ENCODE assay signal across 18 cellular contexts in the genomic region with DNA sequence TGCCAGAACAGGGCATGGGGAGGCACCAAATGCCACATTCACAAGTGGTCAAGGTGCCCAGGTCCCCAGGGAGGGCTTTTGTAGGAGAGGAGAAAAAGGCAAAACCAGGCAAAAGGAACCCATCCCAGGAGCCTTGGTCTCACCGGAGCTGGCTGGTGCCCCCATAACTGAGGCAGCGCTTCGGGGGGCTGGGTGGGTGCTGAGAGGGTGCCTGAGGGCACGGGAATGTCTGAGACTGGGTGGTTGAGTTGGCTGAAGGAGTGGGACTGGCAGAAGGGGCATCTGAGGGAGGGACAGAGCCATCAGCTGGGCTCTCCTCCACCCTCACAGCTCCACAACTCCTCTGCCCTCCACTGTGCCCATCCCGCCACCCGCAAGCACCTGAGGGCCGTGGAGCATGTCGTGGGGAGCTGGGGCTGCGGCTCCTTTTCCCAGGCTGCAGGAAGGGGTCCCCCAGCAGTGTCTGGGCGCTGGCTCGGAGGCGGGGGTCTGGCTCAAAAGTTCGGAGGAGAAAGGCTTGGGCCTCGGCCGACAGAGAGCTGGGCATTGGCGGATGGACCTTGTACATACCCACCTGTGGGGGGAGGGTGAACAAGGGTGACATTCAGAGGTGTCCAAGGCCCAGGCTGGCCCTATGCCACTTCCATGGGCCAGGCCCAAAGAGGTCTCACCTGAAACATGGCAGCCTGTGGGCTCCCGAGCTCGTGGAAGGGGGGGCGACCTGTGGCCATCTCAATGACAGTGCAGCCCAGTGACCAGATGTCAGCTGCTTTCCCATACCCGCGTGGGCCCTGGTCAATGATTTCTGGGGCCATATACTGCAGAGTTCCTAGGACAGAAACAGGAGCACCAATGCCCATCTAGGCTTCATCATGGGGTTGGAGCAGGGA. TPM values are rescaled to one million over a fixed set of nuclear protein-coding genes. Genes with fewer than 3 reads are reported as not detected.
DNase-seq lines count a peak whose midpoint lies in the region; ATAC-seq and TF ChIP-seq lines count a peak whose summit lies in the region.
"Had no signal": no experiment of that assay in that cellular context is flagged by ENCODE, and none has a peak within 500 bp of the region (broad histone marks: within the 10 kb centered on the region; RNA-seq: fewer than 3 reads in every experiment).

No MANE protein-coding gene starts in this region.

- no peaks in the 10 kb centered on the region for H3K27me3 ChIP-seq in Karpas-422 (ENCODE audit: low read length)
- H3K27me3 ChIP-seq in neutrophil, result peaks cover 36% of the 10 kb centered on the region
- H3K27me3 ChIP-seq: gastroesophageal sphincter had no signal

- no peaks in the 10 kb centered on the region for H3K36me3 ChIP-seq in Karpas-422 (ENCODE audit: insufficient read depth, low read length)
- H3K36me3 ChIP-seq in neutrophil, result peaks cover 15% of the 10 kb centered on the region

- no peaks in the 10 kb centered on the region for H4K20me1 ChIP-seq in Karpas-422 (ENCODE audit: insufficient read depth, low read depth, low read length)

- intact Hi-C loops in activated T-helper 2 cell treated with anti-CD3 and anti-CD28 coated beads, Interferon-gamma antibody, Interleukin-2, Interleukin-4, amounts not matched to agents 10 μg/mL and 5 μg/mL and 100 μg/mL, durations not matched to agents 14 hours and 24 hours and 36 hours (cut with micrococcal nuclease), result no loop called here

- peaks cover 2% of the 10 kb centered on the region for H3K27me3 Mint-ChIP-seq in activated T-cell treated with anti-CD3 and anti-CD28 coated beads, Interleukin-2, amount 50 U/mL, for 4 hours (ENCODE audit: low read depth)
- H3K27me3 Mint-ChIP-seq in activated T-cell treated with anti-CD3 and anti-CD28 coated beads, Interleukin-2, amount 50 U/mL, for 24 hours, result no peaks in the 10 kb centered on the region
- H3K27me3 Mint-ChIP-seq in activated naive CD8-positive, alpha-beta T cell treated with anti-CD3 and anti-CD28 coated beads, Interleukin-2, amount 50 U/mL, for 24 hours, result peaks cover 6% of the 10 kb centered on the region
- H3K27me3 Mint-ChIP-seq in activated T-helper 2 cell treated with anti-CD3 and anti-CD28 coated beads, Interferon-gamma antibody, Interleukin-2, Interleukin-4, amounts not matched to agents 10 μg/mL and 5 μg/mL and 100 μg/mL, durations not matched to agents 14 hours and 24 hours and 36 hours (ENCODE audit: low read depth), result no peaks in the 10 kb centered on the region

- H3K4me1 ChIP-seq in Karpas-422 (ENCODE audit: low read length) (peaks cover 13% of the 10 kb centered on the region), neutrophil (ENCODE audit: control insufficient read depth in 1 of 2, insufficient read depth in 1 of 2, low read depth in 1 of 2, low read length in 1 of 2) (peaks cover 29 to 40% of the 10 kb centered on the region in 2 experiments)
- H3K4me1 ChIP-seq: A549, prostate gland had no signal

- TF ChIP-seq CTCF in neutrophil (IDR thresholded peaks at IDR 0.05), result no peak

- no peaks in the 10 kb centered on the region for H3K9me3 Mint-ChIP-seq in activated T-cell treated with anti-CD3 and anti-CD28 coated beads, Interleukin-2, amount 50 U/mL, for 4 hours
- H3K9me3 Mint-ChIP-seq in activated T-cell treated with anti-CD3 and anti-CD28 coated beads, Interleukin-2, amount 50 U/mL, for 24 hours, result no peaks in the 10 kb centered on the region
- H3K9me3 Mint-ChIP-seq in activated naive CD8-positive, alpha-beta T cell treated with anti-CD3 and anti-CD28 coated beads, Interleukin-2, amount 50 U/mL, for 24 hours, result no peaks in the 10 kb centered on the region
- no peaks in the 10 kb centered on the region for H3K9me3 Mint-ChIP-seq in activated T-helper 2 cell treated with anti-CD3 and anti-CD28 coated beads, Interferon-gamma antibody, Interleukin-2, Interleukin-4, amounts not matched to agents 10 μg/mL and 5 μg/mL and 100 μg/mL, durations not matched to agents 14 hours and 24 hours and 36 hours
- H3K9me3 Mint-ChIP-seq: T-helper 1 cell treated with Interleukin-12 subunit alpha and Interleukin-12 subunit beta and Interleukin-4 antibody, amounts not matched to agents 30 μg/mL and 1 μg/mL, for 36 hours had no signal

- no peaks in the 10 kb centered on the region for H3K79me2 ChIP-seq in Karpas-422 (ENCODE audit: low read length)

- ATAC-seq in activated T-cell treated with anti-CD3 and anti-CD28 coated beads, Interleukin-2, amount 50 U/mL, for 4 hours, result no peak
- ATAC-seq in activated naive CD8-positive, alpha-beta T cell treated with anti-CD3 and anti-CD28 coated beads, Interleukin-2, amount 50 U/mL, for 24 hours, result no peak
- no peak for ATAC-seq in HG02973 (IDR thresholded peaks at IDR 0.05; ENCODE audit: unreplicated experiment)

- H3K4me1 Mint-ChIP-seq in activated T-cell treated with anti-CD3 and anti-CD28 coated beads, Interleukin-2, amount 50 U/mL, for 4 hours (ENCODE audit: low read depth), result peaks cover 43% of the 10 kb centered on the region
- peaks cover 40% of the 10 kb centered on the region for H3K4me1 Mint-ChIP-seq in activated T-cell treated with anti-CD3 and anti-CD28 coated beads, Interleukin-2, amount 50 U/mL, for 24 hours (ENCODE audit: low read depth)
- H3K4me1 Mint-ChIP-seq in activated naive CD8-positive, alpha-beta T cell treated with anti-CD3 and anti-CD28 coated beads, Interleukin-2, amount 50 U/mL, for 24 hours, result peaks cover 46% of the 10 kb centered on the region
- H3K4me1 Mint-ChIP-seq in activated T-helper 2 cell treated with anti-CD3 and anti-CD28 coated beads, Interferon-gamma antibody, Interleukin-2, Interleukin-4, amounts not matched to agents 10 μg/mL and 5 μg/mL and 100 μg/mL, durations not matched to agents 14 hours and 24 hours and 36 hours (ENCODE audit: low read depth), result peaks cover 27% of the 10 kb centered on the region

- H3K9me3 ChIP-seq in Karpas-422 (ENCODE audit: low read length), result no peaks in the 10 kb centered on the region
- no peaks in the 10 kb centered on the region for H3K9me3 ChIP-seq in neutrophil
- H3K9me3 ChIP-seq: A549, gastroesophageal sphincter, prostate gland had no signal

- no peak overlapping the region for H2AFZ ChIP-seq in Karpas-422 (ENCODE audit: low read length)

- no peak overlapping the region for H3K4me3 ChIP-seq in Karpas-422 (ENCODE audit: low read length)
- peak overlapping the region in 1 of 2 experiments; percentile 70 for H3K4me3 ChIP-seq in neutrophil (ENCODE audit: low read depth in 1 of 2, low read length in 1 of 2)
- H3K4me3 ChIP-seq: A549 had no signal

- no peak overlapping the region for H3K27ac ChIP-seq in Karpas-422 (ENCODE audit: low read length)
- peak overlapping the region; percentile 73 for H3K27ac ChIP-seq in neutrophil
- H3K27ac ChIP-seq: A549, C4-2B, VCaP had no signal

- peak overlapping the region; percentile 64 for H3K4me2 ChIP-seq in Karpas-422 (ENCODE audit: low read depth, low read length, poor library complexity, severe bottlenecking)
- H3K4me2 ChIP-seq: A549 had no signal

- no peaks in the 10 kb centered on the region for H3K9me2 ChIP-seq in Karpas-422 (replicated peaks; ENCODE audit: insufficient read depth, low read length)

- H3K9ac ChIP-seq in Karpas-422 (ENCODE audit: low read length), result no peak overlapping the region

- no peaks in the 10 kb centered on the region for H3K36me3 Mint-ChIP-seq in activated T-cell treated with anti-CD3 and anti-CD28 coated beads, Interleukin-2, amount 50 U/mL, for 4 hours (ENCODE audit: insufficient read depth)
- H3K36me3 Mint-ChIP-seq in activated T-cell treated with anti-CD3 and anti-CD28 coated beads, Interleukin-2, amount 50 U/mL, for 24 hours (ENCODE audit: low read depth), result no peaks in the 10 kb centered on the region
- H3K36me3 Mint-ChIP-seq in activated naive CD8-positive, alpha-beta T cell treated with anti-CD3 and anti-CD28 coated beads, Interleukin-2, amount 50 U/mL, for 24 hours (ENCODE audit: low read depth), result no peaks in the 10 kb centered on the region
- H3K36me3 Mint-ChIP-seq in activated T-helper 2 cell treated with anti-CD3 and anti-CD28 coated beads, Interferon-gamma antibody, Interleukin-2, Interleukin-4, amounts not matched to agents 10 μg/mL and 5 μg/mL and 100 μg/mL, durations not matched to agents 14 hours and 24 hours and 36 hours (ENCODE audit: low read depth), result peaks cover 15% of the 10 kb centered on the region

- no peak overlapping the region for H3K27ac Mint-ChIP-seq in activated T-cell treated with anti-CD3 and anti-CD28 coated beads, Interleukin-2, amount 50 U/mL, for 24 hours
- no peak overlapping the region for H3K27ac Mint-ChIP-seq in activated naive CD8-positive, alpha-beta T cell treated with anti-CD3 and anti-CD28 coated beads, Interleukin-2, amount 50 U/mL, for 24 hours
- H3K27ac Mint-ChIP-seq in activated T-helper 2 cell treated with anti-CD3 and anti-CD28 coated beads, Interferon-gamma antibody, Interleukin-2, Interleukin-4, amounts not matched to agents 10 μg/mL and 5 μg/mL and 100 μg/mL, durations not matched to agents 14 hours and 24 hours and 36 hours, result no peak overlapping the region

- no peak for DNase-seq in activated T-cell treated with anti-CD3 and anti-CD28 coated beads, Interleukin-2, amount 50 U/mL, for 4 hours
- DNase-seq in activated T-cell treated with anti-CD3 and anti-CD28 coated beads, Interleukin-2, amount 50 U/mL, for 24 hours, result no peak
- DNase-seq in Karpas-422 (no peak), NCI-H524 treated with DMSO at 0.1 percent for 48 hours (lab: John Stamatoyannopoulos, UW) (no peak)
- no peak for DNase-seq in activated naive CD8-positive, alpha-beta T cell treated with anti-CD3 and anti-CD28 coated beads, Interleukin-2, amount 50 U/mL, for 24 hours
- no peak for DNase-seq in activated T-helper 2 cell treated with anti-CD3 and anti-CD28 coated beads, Interferon-gamma antibody, Interleukin-2, Interleukin-4, amounts not matched to agents 10 μg/mL and 5 μg/mL and 100 μg/mL, durations not matched to agents 14 hours and 24 hours and 36 hours (ENCODE audit: low spot score)
- DNase-seq: NCI-H2081 treated with DMSO at 0.1 percent for 48 hours had no signal

- H3K4me3 Mint-ChIP-seq in activated T-cell treated with anti-CD3 and anti-CD28 coated beads, Interleukin-2, amount 50 U/mL, for 4 hours, result peak overlapping the region; percentile 69
- no peak overlapping the region for H3K4me3 Mint-ChIP-seq in activated T-cell treated with anti-CD3 and anti-CD28 coated beads, Interleukin-2, amount 50 U/mL, for 24 hours
- H3K4me3 Mint-ChIP-seq in activated naive CD8-positive, alpha-beta T cell treated with anti-CD3 and anti-CD28 coated beads, Interleukin-2, amount 50 U/mL, for 24 hours, result peak overlapping the region; percentile 67
- no peak overlapping the region for H3K4me3 Mint-ChIP-seq in activated T-helper 2 cell treated with anti-CD3 and anti-CD28 coated beads, Interferon-gamma antibody, Interleukin-2, Interleukin-4, amounts not matched to agents 10 μg/mL and 5 μg/mL and 100 μg/mL, durations not matched to agents 14 hours and 24 hours and 36 hours (ENCODE audit: low read depth)

RNA-seq across cellular contexts. Expression of a gene that starts 8.5 kb away (rescaled TPM):
- 1 to 10 TPM; 3.1 to 4.8 (median 3.5) TPM for total RNA-seq in activated T-cell treated with anti-CD3 and anti-CD28 coated beads, Interleukin-2, amount 50 U/mL, for 4 hours
- total RNA-seq in Karpas-422 (2014; rRNA removed; shearing (Covaris generic); ENCODE audit: low replicate concordance), result 3.0 and 5.2 TPM in 2 replicates
- total RNA-seq in activated T-helper 2 cell treated with anti-CD3 and anti-CD28 coated beads, Interferon-gamma antibody, Interleukin-2, Interleukin-4, amounts not matched to agents 10 μg/mL and 5 μg/mL and 100 μg/mL, durations not matched to agents 14 hours and 24 hours and 36 hours, result 15.8 and 22.0 TPM in 2 replicates

RNA-seq across cellular contexts. Expression of a gene that starts 16.3 kb away (rescaled TPM):
- under 1 TPM in 2 of 3 donors, not detected in 1; 0.33 to 0.34 TPM for total RNA-seq in activated T-cell treated with anti-CD3 and anti-CD28 coated beads, Interleukin-2, amount 50 U/mL, for 4 hours
- not detected in 2 replicates for total RNA-seq in Karpas-422 (2014; rRNA removed; shearing (Covaris generic); ENCODE audit: low replicate concordance)
- total RNA-seq in activated T-helper 2 cell treated with anti-CD3 and anti-CD28 coated beads, Interferon-gamma antibody, Interleukin-2, Interleukin-4, amounts not matched to agents 10 μg/mL and 5 μg/mL and 100 μg/mL, durations not matched to agents 14 hours and 24 hours and 36 hours, result not detected in 2 replicates
- total RNA-seq: activated CD8-positive, alpha-beta memory T cell treated with anti-CD3 and anti-CD28 coated beads for 36 hours had no signal

RNA-seq across cellular contexts. Expression of a gene that starts 16.5 kb away (rescaled TPM):
- total RNA-seq in activated T-cell treated with anti-CD3 and anti-CD28 coated beads, Interleukin-2, amount 50 U/mL, for 4 hours, result 1 to 10 TPM; 5.9 to 6.8 (median 6.3) TPM
- total RNA-seq in Karpas-422 (2014; rRNA removed; shearing (Covaris generic); ENCODE audit: low replicate concordance), result 35.6 and 119 TPM in 2 replicates
- 20.0 and 25.7 TPM in 2 replicates for total RNA-seq in activated T-helper 2 cell treated with anti-CD3 and anti-CD28 coated beads, Interferon-gamma antibody, Interleukin-2, Interleukin-4, amounts not matched to agents 10 μg/mL and 5 μg/mL and 100 μg/mL, durations not matched to agents 14 hours and 24 hours and 36 hours

RNA-seq across cellular contexts. Expression of a gene that starts 24.9 kb away (rescaled TPM):
- total RNA-seq in activated T-cell treated with anti-CD3 and anti-CD28 coated beads, Interleukin-2, amount 50 U/mL, for 4 hours, result not detected
- total RNA-seq in Karpas-422 (2014; rRNA removed; shearing (Covaris generic); ENCODE audit: low replicate concordance), result 0.22 TPM in 1 of 2 replicates, not detected in the other
- not detected in 2 replicates for total RNA-seq in activated T-helper 2 cell treated with anti-CD3 and anti-CD28 coated beads, Interferon-gamma antibody, Interleukin-2, Interleukin-4, amounts not matched to agents 10 μg/mL and 5 μg/mL and 100 μg/mL, durations not matched to agents 14 hours and 24 hours and 36 hours
- total RNA-seq: activated CD8-positive, alpha-beta memory T cell treated with anti-CD3 and anti-CD28 coated beads for 36 hours; gastroesophageal sphincter; left cardiac atrium; subcutaneous adipose tissue had no signal

RNA-seq across cellular contexts. Expression of a gene that starts 34.1 kb away (rescaled TPM):
- 1 to 10 TPM; 2.7 to 4.9 (median 3.4) TPM for total RNA-seq in activated T-cell treated with anti-CD3 and anti-CD28 coated beads, Interleukin-2, amount 50 U/mL, for 4 hours
- 3.6 and 3.7 TPM in 2 replicates for total RNA-seq in Karpas-422 (2014; rRNA removed; shearing (Covaris generic); ENCODE audit: low replicate concordance)
- total RNA-seq in activated T-helper 2 cell treated with anti-CD3 and anti-CD28 coated beads, Interferon-gamma antibody, Interleukin-2, Interleukin-4, amounts not matched to agents 10 μg/mL and 5 μg/mL and 100 μg/mL, durations not matched to agents 14 hours and 24 hours and 36 hours, result 3.7 and 3.9 TPM in 2 replicates

Comparison
In these comparisons a context has a peak if more than half of its experiments do, and no peak if none do; other contexts are left out.
1. H3K4me3 Mint-ChIP-seq: peak in activated T-cell treated with anti-CD3 and anti-CD28 coated beads, Interleukin-2, amount 50 U/mL, for 4 hours (single experiment) and activated naive CD8-positive, alpha-beta T cell treated with anti-CD3 and anti-CD28 coated beads, Interleukin-2, amount 50 U/mL, for 24 hours (single experiment); none in activated T-cell treated with anti-CD3 and anti-CD28 coated beads, Interleukin-2, amount 50 U/mL, for 24 hours (single experiment) and activated T-helper 2 cell treated with anti-CD3 and anti-CD28 coated beads, Interferon-gamma antibody, Interleukin-2, Interleukin-4, amounts not matched to agents 10 μg/mL and 5 μg/mL and 100 μg/mL, durations not matched to agents 14 hours and 24 hours and 36 hours (single experiment).